In genomic region chr5:16534280-16534679, GRCh38 we compare ENCODE assay signal across 34 cellular contexts.
"Had no signal": no experiment of that assay in that cellular context is flagged by ENCODE, and none has a peak within 500 bp of the region (broad histone marks: within the 10 kb centered on the region; RNA-seq: fewer than 3 reads in every experiment).

No MANE protein-coding gene starts in this region.

- H3K9me3 Mint-ChIP-seq: activated B cell treated with CpG ODN at 0.5 μM for 24 hours; activated CD4-positive, alpha-beta memory T cell treated with anti-CD3 and anti-CD28 coated beads for 36 hours had no signal

- H3K4me3 ChIP-seq: ascending aorta, cardiac muscle cell, MG63, Peyer's patch had no signal

- H3K4me3 Mint-ChIP-seq: activated B cell treated with CpG ODN at 0.5 μM for 24 hours; activated CD4-positive, alpha-beta memory T cell treated with anti-CD3 and anti-CD28 coated beads for 36 hours had no signal

- H3K27ac ChIP-seq: ascending aorta, cardiac muscle cell, VCaP had no signal

- H3K9me3 ChIP-seq: ascending aorta, MG63, Peyer's patch had no signal

- ATAC-seq: PC-3 had no signal

- H3K27me3 Mint-ChIP-seq: activated B cell treated with CpG ODN at 0.5 μM for 24 hours; activated CD4-positive, alpha-beta memory T cell treated with anti-CD3 and anti-CD28 coated beads for 36 hours had no signal

- DNase-seq: activated B cell treated with CpG ODN at 0.5 μM for 24 hours; activated CD4-positive, alpha-beta memory T cell treated with anti-CD3 and anti-CD28 coated beads for 36 hours; activated CD4-positive, alpha-beta T cell treated with anti-CD3 and anti-CD28 coated beads for 4 hours; activated CD4-positive, alpha-beta T cell treated with anti-CD3 and anti-CD28 coated beads, Interleukin-2, amount 50 U/mL, for 1 hour; activated CD4-positive, CD25-positive, alpha-beta regulatory T cell treated with anti-CD3 and anti-CD28 coated beads, Interleukin-2, amount 50 U/mL, for 72 hours; activated CD8-positive, alpha-beta memory T cell treated with anti-CD3 and anti-CD28 coated beads, Interleukin-2, amount 50 U/mL, for 48 hours; activated effector memory CD4-positive, alpha-beta T cell treated with Interleukin-2 at 50 U/mL for 16 hours; activated naive CD4-positive, alpha-beta T cell treated with anti-CD3 and anti-CD28 coated beads, Interleukin-2, amount 50 U/mL, for 16 hours; activated T-cell treated with anti-CD3 and anti-CD28 coated beads, Interleukin-2, amount 50 U/mL, for 48 hours; amniotic stem cell; Kasumi-1; KG1; MG63; NCI-H1048; NCI-H1105 treated with DMSO at 0.1 percent for 48 hours; NCI-H146; NCI-H187; NCI-H2029 treated with DMSO at 0.1 percent for 48 hours; NCI-H2107; NCI-H2171; NCI-H510A; NCI-H526; NCI-H748 treated with DMSO at 0.1 percent for 48 hours; NK-92 treated with Interleukin-12 subunit alpha and Interleukin-12 subunit beta, amount 100 ng/mL, for 24 hours; PC-3; Peyer's patch; RPMI8226; SW 1271; T-helper 1 cell; T-helper 2 cell; T-helper 9 cell had no signal

- H3K36me3 ChIP-seq: ascending aorta, cardiac muscle cell, MG63, Peyer's patch had no signal

- H3K27ac Mint-ChIP-seq: activated B cell treated with CpG ODN at 0.5 μM for 24 hours; activated CD4-positive, alpha-beta memory T cell treated with anti-CD3 and anti-CD28 coated beads for 36 hours had no signal

- H3K27me3 ChIP-seq: ascending aorta, cardiac muscle cell, MG63, Peyer's patch had no signal
